In the genomic region with DNA sequence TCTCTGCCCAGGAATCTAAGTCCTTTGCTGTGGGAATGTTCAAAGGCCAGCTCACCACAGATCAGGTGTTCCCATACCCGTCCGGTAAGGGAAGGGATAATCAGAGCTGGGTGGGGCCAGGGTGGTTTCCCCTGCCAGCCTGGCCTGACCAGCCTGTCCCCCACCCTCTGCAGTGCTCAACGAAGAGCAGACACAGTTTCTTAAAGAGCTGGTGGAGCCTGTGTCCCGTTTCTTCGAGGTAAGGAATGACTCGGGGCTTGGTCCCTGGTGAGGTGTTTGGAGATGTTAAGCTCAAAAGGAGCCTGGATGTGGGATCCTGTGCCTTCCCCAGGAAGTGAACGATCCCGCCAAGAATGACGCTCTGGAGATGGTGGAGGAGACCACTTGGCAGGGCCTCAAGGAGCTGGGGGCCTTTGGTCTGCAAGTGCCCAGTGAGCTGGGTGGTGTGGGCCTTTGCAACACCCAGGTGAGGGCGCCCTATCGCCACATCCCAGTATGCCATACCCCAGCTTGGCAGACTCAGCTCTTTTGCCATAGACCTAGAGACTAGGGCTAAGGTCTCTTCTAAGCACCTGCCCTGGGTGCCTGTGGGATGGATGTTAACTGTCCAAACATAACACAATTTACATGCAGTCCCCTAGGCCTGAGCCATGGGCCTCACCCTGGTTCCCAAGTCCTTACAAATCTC, we compare ENCODE assay signal across 1 cellular context.
TF ChIP-seq lines count a peak whose summit lies in the region.

No MANE protein-coding gene starts in this region.

TF ChIP-seq in H1, 55 proteins besides CTCF, POLR2A, EP300 and RAD21:
- no peak for TF ChIP-seq KDM1A (IDR thresholded peaks at IDR 0.05; ENCODE audit: borderline replicate concordance, low read length)
- peak in 1 of 2 experiments; percentile 30; a peak in 1 of 4 replicates for TF ChIP-seq SIN3A (conservative IDR thresholded peaks at IDR 0.05 in 1 of 2, IDR thresholded peaks at IDR 0.05 in 1 of 2; ENCODE audit: low read depth in 1 of 2, low read length in 2 of 2)
- TF ChIP-seq MAFK (IDR thresholded peaks at IDR 0.05; ENCODE audit: low read depth, low read length), result peak; percentile 73; the same call in 1 of the 2 replicates
- no peak for TF ChIP-seq SIX5 (IDR thresholded peaks at IDR 0.05; ENCODE audit: low read depth, low read length)
- peak; percentile 69 for TF ChIP-seq POLR2AphosphoS5 (IDR thresholded peaks at IDR 0.05; ENCODE audit: low read depth, low read length)
- TF ChIP-seq RBBP5 (IDR thresholded peaks at IDR 0.05; ENCODE audit: borderline replicate concordance, low read depth, low read length), result 0 out of 2 replicates have a peak, but pooled peaks have one; percentile 6
